In genomic region chr12:94609917-94610443, GRCh38 we compare ENCODE assay signal across 23 cellular contexts. TPM values are rescaled to one million over a fixed set of nuclear protein-coding genes. Genes with fewer than 3 reads are reported as not detected.
"Had no signal": no experiment of that assay in that cellular context is flagged by ENCODE, and none has a peak within 500 bp of the region (broad histone marks: within the 10 kb centered on the region; RNA-seq: fewer than 3 reads in every experiment).

No MANE protein-coding gene starts in this region.

- H3K9me3 ChIP-seq: esophagus muscularis mucosa, neutrophil, right lobe of liver, uterus had no signal

- H3K27me3 ChIP-seq: esophagus muscularis mucosa, right lobe of liver, uterus had no signal

- FAIRE-seq: islet of Langerhans had no signal

- H3K36me3 ChIP-seq: esophagus muscularis mucosa, left ventricle myocardium inferior, neutrophil, right lobe of liver, uterus had no signal

- H3K4me3 ChIP-seq: esophagus muscularis mucosa, left ventricle myocardium inferior, right lobe of liver, skin epidermis, uterus had no signal

- ATAC-seq: activated naive CD8-positive, alpha-beta T cell treated with anti-CD3 and anti-CD28 coated beads, Interleukin-2, amount 50 U/mL, for 24 hours had no signal

- H3K4me1 ChIP-seq: right lobe of liver, uterus had no signal

- DNase-seq: activated CD4-positive, alpha-beta memory T cell treated with anti-CD3 and anti-CD28 coated beads for 36 hours; activated CD4-positive, alpha-beta T cell treated with anti-CD3 and anti-CD28 coated beads, Interleukin-2, amount 10 ng/mL, durations not matched to agents 24 days and 14 days; activated CD4-positive, CD25-positive, alpha-beta regulatory T cell treated with anti-CD3 and anti-CD28 coated beads, Interleukin-2, amount 50 U/mL, for 72 hours; activated CD8-positive, alpha-beta memory T cell treated with anti-CD3 and anti-CD28 coated beads, Interleukin-2, amount 50 U/mL, for 4 hours; activated gamma-delta T cell; activated naive CD4-positive, alpha-beta T cell treated with anti-CD3 and anti-CD28 coated beads, Interleukin-2, amount 50 U/mL, for 16 hours; activated naive CD8-positive, alpha-beta T cell treated with anti-CD3 and anti-CD28 coated beads, Interleukin-2, amount 50 U/mL, for 24 hours; activated T-cell treated with anti-CD3 and anti-CD28 coated beads, Interleukin-2, amount 50 U/mL, for 1 hour; amygdala; caudate nucleus; foreskin melanocyte; left ventricle myocardium inferior; right lobe of liver; stimulated activated CD4-positive, alpha-beta T cell treated with anti-CD3 and anti-CD28 coated beads, Interleukin-12 subunit alpha, Interleukin-12 subunit beta, amount 100 ng/mL, for 4 hours; stimulated activated CD4-positive, alpha-beta T cell treated with anti-CD3 and anti-CD28 coated beads, Interleukin-4, amount 100 ng/mL, for 1 hour; substantia nigra; T-helper 2 cell; uterus had no signal

- H3K27ac ChIP-seq: esophagus muscularis mucosa, left ventricle myocardium inferior, neutrophil, right lobe of liver, skin epidermis, uterus had no signal

RNA-seq across cellular contexts. Expression of gene TMCC3, which starts 40.4 kb away (rescaled TPM):
- total RNA-seq: activated CD4-positive, alpha-beta T cell treated with anti-CD3 and anti-CD28 coated beads, Interleukin-2, amount 10 ng/mL, durations not matched to agents 24 days and 14 days; osteocyte had no signal
